Comparison of ENCODE assay signal across 14 cellular contexts in the genomic region with DNA sequence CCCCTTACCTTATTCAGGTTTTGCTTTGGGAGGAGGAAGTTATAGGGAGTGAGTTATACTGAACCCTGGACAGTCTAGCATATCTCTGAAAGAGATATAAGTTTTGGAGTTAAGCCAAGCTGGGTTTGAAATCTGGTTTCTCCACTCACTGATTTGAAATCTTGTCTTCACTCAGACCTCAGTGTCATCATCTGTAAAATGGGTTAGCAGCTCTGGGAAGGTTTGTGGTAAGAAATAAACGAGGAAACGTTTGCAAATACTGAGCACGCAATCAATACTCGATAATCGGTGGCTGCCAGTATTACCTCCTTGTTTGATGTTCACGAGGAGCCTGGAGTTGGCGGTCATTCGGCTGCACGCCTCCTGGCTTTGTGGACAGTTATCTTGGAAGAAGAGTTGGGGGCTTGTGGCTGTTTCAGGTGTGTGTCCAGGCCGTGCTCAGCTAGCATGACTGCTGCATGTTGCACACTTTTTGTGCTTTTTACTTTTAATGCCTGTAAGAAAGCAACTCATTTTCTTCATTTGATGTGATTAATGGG.
"Had no signal": no experiment of that assay in that cellular context is flagged by ENCODE, and none has a peak within 500 bp of the region (broad histone marks: within the 10 kb centered on the region; RNA-seq: fewer than 3 reads in every experiment).

No MANE protein-coding gene starts in this region.

- H3K27ac ChIP-seq: neutrophil, right atrium auricular region, skin epidermis, tibial artery, vagina had no signal

- H3K36me3 ChIP-seq: neutrophil, right atrium auricular region, tibial artery, vagina had no signal

- H3K27me3 ChIP-seq: right atrium auricular region, tibial artery, vagina had no signal

- H3K4me1 Mint-ChIP-seq: stimulated activated naive B cell treated with anti-CD40 and anti-IgM and Interleukin-4, amounts not matched to agents 10 μg/mL and 1 μg/mL and 100 μg/mL, for 72 hours had no signal

- H3K4me3 ChIP-seq: right atrium auricular region, skin epidermis, tibial artery, vagina had no signal

- FAIRE-seq: astrocyte had no signal

- H3K27ac Mint-ChIP-seq: stimulated activated naive B cell treated with anti-CD40 and anti-IgM and Interleukin-4, amounts not matched to agents 10 μg/mL and 1 μg/mL and 100 μg/mL, for 72 hours had no signal

- ATAC-seq: stimulated activated naive B cell treated with anti-CD40 and anti-IgM and Interleukin-4, amounts not matched to agents 10 μg/mL and 1 μg/mL and 100 μg/mL, for 72 hours had no signal

- H3K36me3 Mint-ChIP-seq: stimulated activated naive B cell treated with anti-CD40 and anti-IgM and Interleukin-4, amounts not matched to agents 10 μg/mL and 1 μg/mL and 100 μg/mL, for 72 hours had no signal

- H3K9me3 ChIP-seq: neutrophil, right atrium auricular region, tibial artery, vagina had no signal

- H3K4me3 Mint-ChIP-seq: stimulated activated naive B cell treated with anti-CD40 and anti-IgM and Interleukin-4, amounts not matched to agents 10 μg/mL and 1 μg/mL and 100 μg/mL, for 72 hours had no signal

- H3K4me1 ChIP-seq: right atrium auricular region, vagina had no signal

- DNase-seq: activated naive CD4-positive, alpha-beta T cell treated with anti-CD3 and anti-CD28 coated beads, Interleukin-2, amount 50 U/mL, for 16 hours; activated T-cell treated with anti-CD3 and anti-CD28 coated beads, Interleukin-2, amount 50 U/mL, for 1 hour; dermis blood vessel endothelial cell; kidney glomerular epithelial cell; midbrain; stimulated activated CD4-positive, alpha-beta T cell treated with anti-CD3 and anti-CD28 coated beads, Interleukin-4, amount 100 ng/mL, for 1 hour; stimulated activated naive B cell treated with anti-CD40 and anti-IgM and Interleukin-4, amounts not matched to agents 10 μg/mL and 1 μg/mL and 100 μg/mL, for 72 hours; T-helper 9 cell; tibial artery had no signal
